ENCODE assay signal across 1 cellular context in the genomic region with DNA sequence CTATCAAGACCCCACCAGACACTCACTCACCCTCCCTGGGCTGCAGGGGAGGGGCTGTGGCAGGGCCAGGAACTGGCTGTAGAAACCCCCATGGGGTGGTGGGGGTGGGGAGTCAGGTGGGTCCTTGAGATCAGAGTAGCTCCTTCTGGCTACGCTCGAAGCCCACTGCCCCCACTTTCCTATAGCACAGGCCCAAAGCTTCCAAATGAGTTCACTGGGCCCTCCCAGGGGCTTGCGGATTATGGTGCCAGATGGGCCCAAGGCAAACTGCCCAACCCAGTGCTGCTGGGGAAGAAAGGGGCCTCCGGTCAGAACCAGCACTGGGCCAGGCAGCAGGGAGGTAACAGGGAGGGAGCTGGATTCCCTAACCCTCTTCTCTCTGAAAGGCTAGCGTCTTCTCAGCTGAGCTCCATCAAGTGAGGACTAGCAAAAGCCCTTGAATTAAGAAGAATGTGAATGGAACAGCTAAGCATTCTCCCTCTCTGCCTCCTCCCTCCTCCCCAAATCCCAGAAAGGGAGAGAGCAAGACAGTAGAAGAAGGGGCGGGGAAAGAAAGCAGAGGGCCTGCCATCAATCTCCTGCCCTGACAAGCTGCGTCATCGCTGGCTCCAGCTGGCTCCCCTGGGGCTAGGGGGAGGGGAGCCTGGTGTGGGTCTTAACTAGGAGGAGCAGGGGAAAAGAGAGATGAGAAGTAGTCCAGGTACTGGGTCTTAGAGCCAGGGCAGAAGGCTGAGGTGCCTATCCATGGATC.
TF ChIP-seq lines count a peak whose summit lies in the region.

No MANE protein-coding gene starts in this region.

TF ChIP-seq in HEK293, 187 proteins besides CTCF, POLR2A, EP300 and RAD21 (continued from another document and continues in another):
- TF ChIP-seq, protein P1, sequence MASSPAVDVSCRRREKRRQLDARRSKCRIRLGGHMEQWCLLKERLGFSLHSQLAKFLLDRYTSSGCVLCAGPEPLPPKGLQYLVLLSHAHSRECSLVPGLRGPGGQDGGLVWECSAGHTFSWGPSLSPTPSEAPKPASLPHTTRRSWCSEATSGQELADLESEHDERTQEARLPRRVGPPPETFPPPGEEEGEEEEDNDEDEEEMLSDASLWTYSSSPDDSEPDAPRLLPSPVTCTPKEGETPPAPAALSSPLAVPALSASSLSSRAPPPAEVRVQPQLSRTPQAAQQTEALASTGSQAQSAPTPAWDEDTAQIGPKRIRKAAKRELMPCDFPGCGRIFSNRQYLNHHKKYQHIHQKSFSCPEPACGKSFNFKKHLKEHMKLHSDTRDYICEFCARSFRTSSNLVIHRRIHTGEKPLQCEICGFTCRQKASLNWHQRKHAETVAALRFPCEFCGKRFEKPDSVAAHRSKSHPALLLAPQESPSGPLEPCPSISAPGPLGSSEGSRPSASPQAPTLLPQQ (tag by site-specific recombination; IDR thresholded peaks at IDR 0.05) = no peak; the same call in 1 of the 2 replicates
- TF ChIP-seq, protein P2, sequence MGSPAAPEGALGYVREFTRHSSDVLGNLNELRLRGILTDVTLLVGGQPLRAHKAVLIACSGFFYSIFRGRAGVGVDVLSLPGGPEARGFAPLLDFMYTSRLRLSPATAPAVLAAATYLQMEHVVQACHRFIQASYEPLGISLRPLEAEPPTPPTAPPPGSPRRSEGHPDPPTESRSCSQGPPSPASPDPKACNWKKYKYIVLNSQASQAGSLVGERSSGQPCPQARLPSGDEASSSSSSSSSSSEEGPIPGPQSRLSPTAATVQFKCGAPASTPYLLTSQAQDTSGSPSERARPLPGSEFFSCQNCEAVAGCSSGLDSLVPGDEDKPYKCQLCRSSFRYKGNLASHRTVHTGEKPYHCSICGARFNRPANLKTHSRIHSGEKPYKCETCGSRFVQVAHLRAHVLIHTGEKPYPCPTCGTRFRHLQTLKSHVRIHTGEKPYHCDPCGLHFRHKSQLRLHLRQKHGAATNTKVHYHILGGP (tag by site-specific recombination; IDR thresholded peaks at IDR 0.05) = no peak
- TF ChIP-seq MEIS1 (CRISPR knock-in tag; IDR thresholded peaks at IDR 0.05; ENCODE audit: borderline replicate concordance) = peak; percentile 90
- TF ChIP-seq ZIC2 (tag by site-specific recombination; IDR thresholded peaks at IDR 0.05) = peak; percentile 73
- TF ChIP-seq, protein P3, sequence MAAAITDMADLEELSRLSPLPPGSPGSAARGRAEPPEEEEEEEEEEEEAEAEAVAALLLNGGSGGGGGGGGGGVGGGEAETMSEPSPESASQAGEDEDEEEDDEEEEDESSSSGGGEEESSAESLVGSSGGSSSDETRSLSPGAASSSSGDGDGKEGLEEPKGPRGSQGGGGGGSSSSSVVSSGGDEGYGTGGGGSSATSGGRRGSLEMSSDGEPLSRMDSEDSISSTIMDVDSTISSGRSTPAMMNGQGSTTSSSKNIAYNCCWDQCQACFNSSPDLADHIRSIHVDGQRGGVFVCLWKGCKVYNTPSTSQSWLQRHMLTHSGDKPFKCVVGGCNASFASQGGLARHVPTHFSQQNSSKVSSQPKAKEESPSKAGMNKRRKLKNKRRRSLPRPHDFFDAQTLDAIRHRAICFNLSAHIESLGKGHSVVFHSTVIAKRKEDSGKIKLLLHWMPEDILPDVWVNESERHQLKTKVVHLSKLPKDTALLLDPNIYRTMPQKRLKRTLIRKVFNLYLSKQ (tag by site-specific recombination; IDR thresholded peaks at IDR 0.05; ENCODE audit: borderline replicate concordance) = no peak
- no peak for TF ChIP-seq ZNF10 (tag by site-specific recombination; IDR thresholded peaks at IDR 0.05)
- no peak for TF ChIP-seq YY1 (tag by site-specific recombination; IDR thresholded peaks at IDR 0.05)
- TF ChIP-seq ZFP69B (tag by site-specific recombination; IDR thresholded peaks at IDR 0.05) = no peak
- no peak for TF ChIP-seq ZNF114 (tag by site-specific recombination; IDR thresholded peaks at IDR 0.05)
- TF ChIP-seq, protein P4, sequence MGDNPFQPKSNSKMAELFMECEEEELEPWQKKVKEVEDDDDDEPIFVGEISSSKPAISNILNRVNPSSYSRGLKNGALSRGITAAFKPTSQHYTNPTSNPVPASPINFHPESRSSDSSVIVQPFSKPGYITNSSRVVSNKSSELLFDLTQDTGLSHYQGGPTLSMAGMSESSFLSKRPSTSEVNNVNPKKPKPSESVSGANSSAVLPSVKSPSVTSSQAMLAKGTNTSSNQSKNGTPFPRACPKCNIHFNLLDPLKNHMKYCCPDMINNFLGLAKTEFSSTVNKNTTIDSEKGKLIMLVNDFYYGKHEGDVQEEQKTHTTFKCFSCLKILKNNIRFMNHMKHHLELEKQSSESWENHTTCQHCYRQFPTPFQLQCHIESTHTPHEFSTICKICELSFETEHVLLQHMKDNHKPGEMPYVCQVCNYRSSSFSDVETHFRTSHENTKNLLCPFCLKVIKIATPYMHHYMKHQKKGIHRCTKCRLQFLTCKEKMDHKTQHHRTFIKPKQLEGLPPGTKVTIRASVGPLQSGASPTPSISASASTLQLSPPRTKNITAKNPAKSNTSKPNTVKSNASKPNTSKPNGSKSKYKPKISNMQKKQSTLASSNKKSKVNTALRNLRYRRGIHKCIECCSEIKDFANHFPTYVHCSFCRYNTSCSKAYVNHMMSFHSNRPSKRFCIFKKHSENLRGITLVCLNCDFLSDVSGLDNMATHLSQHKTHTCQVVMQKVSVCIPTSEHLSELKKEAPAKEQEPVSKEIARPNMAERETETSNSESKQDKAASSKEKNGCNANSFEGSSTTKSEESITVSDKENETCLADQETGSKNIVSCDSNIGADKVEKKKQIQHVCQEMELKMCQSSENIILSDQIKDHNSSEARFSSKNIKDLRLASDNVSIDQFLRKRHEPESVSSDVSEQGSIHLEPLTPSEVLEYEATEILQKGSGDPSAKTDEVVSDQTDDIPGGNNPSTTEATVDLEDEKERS (tag by site-specific recombination; IDR thresholded peaks at IDR 0.05) = no peak
- TF ChIP-seq, protein P5, sequence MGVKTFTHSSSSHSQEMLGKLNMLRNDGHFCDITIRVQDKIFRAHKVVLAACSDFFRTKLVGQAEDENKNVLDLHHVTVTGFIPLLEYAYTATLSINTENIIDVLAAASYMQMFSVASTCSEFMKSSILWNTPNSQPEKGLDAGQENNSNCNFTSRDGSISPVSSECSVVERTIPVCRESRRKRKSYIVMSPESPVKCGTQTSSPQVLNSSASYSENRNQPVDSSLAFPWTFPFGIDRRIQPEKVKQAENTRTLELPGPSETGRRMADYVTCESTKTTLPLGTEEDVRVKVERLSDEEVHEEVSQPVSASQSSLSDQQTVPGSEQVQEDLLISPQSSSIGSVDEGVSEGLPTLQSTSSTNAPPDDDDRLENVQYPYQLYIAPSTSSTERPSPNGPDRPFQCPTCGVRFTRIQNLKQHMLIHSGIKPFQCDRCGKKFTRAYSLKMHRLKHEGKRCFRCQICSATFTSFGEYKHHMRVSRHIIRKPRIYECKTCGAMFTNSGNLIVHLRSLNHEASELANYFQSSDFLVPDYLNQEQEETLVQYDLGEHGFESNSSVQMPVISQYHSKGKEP (tag by site-specific recombination; IDR thresholded peaks at IDR 0.05) = no peak
- no peak for TF ChIP-seq ZNF174 (tag by site-specific recombination; IDR thresholded peaks at IDR 0.05)
- TF ChIP-seq, protein P6, sequence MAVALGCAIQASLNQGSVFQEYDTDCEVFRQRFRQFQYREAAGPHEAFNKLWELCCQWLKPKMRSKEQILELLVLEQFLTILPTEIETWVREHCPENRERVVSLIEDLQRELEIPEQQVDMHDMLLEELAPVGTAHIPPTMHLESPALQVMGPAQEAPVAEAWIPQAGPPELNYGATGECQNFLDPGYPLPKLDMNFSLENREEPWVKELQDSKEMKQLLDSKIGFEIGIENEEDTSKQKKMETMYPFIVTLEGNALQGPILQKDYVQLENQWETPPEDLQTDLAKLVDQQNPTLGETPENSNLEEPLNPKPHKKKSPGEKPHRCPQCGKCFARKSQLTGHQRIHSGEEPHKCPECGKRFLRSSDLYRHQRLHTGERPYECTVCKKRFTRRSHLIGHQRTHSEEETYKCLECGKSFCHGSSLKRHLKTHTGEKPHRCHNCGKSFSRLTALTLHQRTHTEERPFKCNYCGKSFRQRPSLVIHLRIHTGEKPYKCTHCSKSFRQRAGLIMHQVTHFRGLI (tag by site-specific recombination; IDR thresholded peaks at IDR 0.05) = no peak
- TF ChIP-seq GLIS2 (tag by site-specific recombination; IDR thresholded peaks at IDR 0.05) = peak; percentile 62
- no peak for TF ChIP-seq ZNF239 (tag by site-specific recombination; IDR thresholded peaks at IDR 0.05)
- TF ChIP-seq, protein P7, sequence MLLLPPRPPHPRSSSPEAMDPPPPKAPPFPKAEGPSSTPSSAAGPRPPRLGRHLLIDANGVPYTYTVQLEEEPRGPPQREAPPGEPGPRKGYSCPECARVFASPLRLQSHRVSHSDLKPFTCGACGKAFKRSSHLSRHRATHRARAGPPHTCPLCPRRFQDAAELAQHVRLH (tag by site-specific recombination; IDR thresholded peaks at IDR 0.05) = no peak
- TF ChIP-seq, protein P8, sequence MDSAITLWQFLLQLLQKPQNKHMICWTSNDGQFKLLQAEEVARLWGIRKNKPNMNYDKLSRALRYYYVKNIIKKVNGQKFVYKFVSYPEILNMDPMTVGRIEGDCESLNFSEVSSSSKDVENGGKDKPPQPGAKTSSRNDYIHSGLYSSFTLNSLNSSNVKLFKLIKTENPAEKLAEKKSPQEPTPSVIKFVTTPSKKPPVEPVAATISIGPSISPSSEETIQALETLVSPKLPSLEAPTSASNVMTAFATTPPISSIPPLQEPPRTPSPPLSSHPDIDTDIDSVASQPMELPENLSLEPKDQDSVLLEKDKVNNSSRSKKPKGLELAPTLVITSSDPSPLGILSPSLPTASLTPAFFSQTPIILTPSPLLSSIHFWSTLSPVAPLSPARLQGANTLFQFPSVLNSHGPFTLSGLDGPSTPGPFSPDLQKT (IDR thresholded peaks at IDR 0.05; ENCODE audit: borderline replicate concordance, low read depth, low read length) = no peak
- TF ChIP-seq ZNF707 (tag by site-specific recombination; IDR thresholded peaks at IDR 0.05) = no peak
- TF ChIP-seq, protein P9, sequence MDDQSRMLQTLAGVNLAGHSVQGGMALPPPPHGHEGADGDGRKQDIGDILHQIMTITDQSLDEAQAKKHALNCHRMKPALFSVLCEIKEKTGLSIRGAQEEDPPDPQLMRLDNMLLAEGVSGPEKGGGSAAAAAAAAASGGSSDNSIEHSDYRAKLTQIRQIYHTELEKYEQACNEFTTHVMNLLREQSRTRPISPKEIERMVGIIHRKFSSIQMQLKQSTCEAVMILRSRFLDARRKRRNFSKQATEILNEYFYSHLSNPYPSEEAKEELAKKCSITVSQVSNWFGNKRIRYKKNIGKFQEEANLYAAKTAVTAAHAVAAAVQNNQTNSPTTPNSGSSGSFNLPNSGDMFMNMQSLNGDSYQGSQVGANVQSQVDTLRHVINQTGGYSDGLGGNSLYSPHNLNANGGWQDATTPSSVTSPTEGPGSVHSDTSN (CRISPR knock-in tag; IDR thresholded peaks at IDR 0.05) = peak; percentile 72; the same call in 1 of the 2 replicates
- TF ChIP-seq, protein P10, sequence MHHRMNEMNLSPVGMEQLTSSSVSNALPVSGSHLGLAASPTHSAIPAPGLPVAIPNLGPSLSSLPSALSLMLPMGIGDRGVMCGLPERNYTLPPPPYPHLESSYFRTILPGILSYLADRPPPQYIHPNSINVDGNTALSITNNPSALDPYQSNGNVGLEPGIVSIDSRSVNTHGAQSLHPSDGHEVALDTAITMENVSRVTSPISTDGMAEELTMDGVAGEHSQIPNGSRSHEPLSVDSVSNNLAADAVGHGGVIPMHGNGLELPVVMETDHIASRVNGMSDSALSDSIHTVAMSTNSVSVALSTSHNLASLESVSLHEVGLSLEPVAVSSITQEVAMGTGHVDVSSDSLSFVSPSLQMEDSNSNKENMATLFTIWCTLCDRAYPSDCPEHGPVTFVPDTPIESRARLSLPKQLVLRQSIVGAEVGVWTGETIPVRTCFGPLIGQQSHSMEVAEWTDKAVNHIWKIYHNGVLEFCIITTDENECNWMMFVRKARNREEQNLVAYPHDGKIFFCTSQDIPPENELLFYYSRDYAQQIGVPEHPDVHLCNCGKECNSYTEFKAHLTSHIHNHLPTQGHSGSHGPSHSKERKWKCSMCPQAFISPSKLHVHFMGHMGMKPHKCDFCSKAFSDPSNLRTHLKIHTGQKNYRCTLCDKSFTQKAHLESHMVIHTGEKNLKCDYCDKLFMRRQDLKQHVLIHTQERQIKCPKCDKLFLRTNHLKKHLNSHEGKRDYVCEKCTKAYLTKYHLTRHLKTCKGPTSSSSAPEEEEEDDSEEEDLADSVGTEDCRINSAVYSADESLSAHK (tag by site-specific recombination; IDR thresholded peaks at IDR 0.05) = no peak
- TF ChIP-seq ZNF175 (tag by site-specific recombination; IDR thresholded peaks at IDR 0.05) = no peak
- TF ChIP-seq IKZF3 (tag by site-specific recombination; IDR thresholded peaks at IDR 0.05) = no peak
- TF ChIP-seq ZNF514 (tag by site-specific recombination; IDR thresholded peaks at IDR 0.05) = no peak
- TF ChIP-seq ZNF112 (tag by site-specific recombination; IDR thresholded peaks at IDR 0.05) = no peak
- 0 out of 2 replicates have a peak, but pooled peaks have one; percentile 23 for TF ChIP-seq ZSCAN30 (tag by site-specific recombination; IDR thresholded peaks at IDR 0.05)
- TF ChIP-seq, protein P11, sequence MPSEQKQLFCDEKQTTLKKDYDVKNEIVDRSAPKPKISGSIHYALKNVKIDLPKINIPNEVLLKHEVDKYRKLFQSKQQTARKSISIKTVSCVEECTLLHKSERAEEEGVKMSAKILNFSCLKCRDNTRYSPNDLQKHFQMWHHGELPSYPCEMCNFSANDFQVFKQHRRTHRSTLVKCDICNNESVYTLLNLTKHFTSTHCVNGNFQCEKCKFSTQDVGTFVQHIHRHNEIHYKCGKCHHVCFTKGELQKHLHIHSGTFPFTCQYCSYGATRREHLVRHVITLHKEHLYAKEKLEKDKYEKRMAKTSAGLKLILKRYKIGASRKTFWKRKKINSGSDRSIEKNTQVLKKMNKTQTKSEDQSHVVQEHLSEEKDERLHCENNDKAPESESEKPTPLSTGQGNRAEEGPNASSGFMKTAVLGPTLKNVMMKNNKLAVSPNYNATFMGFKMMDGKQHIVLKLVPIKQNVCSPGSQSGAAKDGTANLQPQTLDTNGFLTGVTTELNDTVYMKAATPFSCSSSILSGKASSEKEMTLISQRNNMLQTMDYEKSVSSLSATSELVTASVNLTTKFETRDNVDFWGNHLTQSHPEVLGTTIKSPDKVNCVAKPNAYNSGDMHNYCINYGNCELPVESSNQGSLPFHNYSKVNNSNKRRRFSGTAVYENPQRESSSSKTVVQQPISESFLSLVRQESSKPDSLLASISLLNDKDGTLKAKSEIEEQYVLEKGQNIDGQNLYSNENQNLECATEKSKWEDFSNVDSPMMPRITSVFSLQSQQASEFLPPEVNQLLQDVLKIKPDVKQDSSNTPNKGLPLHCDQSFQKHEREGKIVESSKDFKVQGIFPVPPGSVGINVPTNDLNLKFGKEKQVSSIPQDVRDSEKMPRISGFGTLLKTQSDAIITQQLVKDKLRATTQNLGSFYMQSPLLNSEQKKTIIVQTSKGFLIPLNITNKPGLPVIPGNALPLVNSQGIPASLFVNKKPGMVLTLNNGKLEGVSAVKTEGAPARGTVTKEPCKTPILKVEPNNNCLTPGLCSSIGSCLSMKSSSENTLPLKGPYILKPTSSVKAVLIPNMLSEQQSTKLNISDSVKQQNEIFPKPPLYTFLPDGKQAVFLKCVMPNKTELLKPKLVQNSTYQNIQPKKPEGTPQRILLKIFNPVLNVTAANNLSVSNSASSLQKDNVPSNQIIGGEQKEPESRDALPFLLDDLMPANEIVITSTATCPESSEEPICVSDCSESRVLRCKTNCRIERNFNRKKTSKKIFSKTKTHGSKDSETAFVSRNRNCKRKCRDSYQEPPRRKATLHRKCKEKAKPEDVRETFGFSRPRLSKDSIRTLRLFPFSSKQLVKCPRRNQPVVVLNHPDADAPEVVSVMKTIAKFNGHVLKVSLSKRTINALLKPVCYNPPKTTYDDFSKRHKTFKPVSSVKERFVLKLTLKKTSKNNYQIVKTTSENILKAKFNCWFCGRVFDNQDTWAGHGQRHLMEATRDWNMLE (tag by site-specific recombination; conservative IDR thresholded peaks at IDR 0.05; ENCODE audit: low read depth) = no peak
- no peak for TF ChIP-seq YY2 (tag by site-specific recombination; IDR thresholded peaks at IDR 0.05)
- no peak for TF ChIP-seq SALL2 (tag by site-specific recombination; IDR thresholded peaks at IDR 0.05; ENCODE audit: borderline replicate concordance)
- TF ChIP-seq ZNF777 (tag by site-specific recombination; IDR thresholded peaks at IDR 0.05; ENCODE audit: borderline replicate concordance) = no peak
- no peak for TF ChIP-seq RBAK (tag by site-specific recombination; IDR thresholded peaks at IDR 0.05)
